Comparison of ENCODE assay signal across 8 cellular contexts in the genomic region with DNA sequence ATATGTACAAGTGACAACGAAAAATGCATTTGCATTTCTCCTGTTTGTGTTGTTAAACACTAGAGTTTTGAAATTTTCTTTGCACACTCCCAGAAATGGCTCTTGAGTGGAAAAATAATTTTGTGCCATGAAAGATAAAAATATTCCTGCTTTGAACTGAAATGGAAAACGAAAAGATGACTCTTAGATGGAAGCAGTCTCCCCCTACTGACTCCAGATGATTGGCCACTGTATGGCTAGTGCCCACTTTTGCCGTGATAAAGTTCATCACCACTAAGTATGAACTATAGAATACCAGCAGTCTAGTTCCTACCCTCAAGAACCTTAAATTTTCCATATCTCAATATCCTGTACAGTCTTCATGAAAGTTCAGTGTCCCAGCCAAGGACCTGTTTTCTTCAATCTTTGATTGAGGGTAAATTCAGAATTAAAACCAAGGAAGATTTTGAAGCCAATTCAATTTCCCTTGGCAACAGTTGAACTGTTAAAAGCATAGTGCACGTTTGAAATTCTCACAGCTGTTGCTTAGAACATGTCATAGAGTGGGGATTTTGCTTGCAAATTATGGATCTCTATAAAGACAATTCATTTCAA. TPM values are rescaled to one million over a fixed set of nuclear protein-coding genes. Genes with fewer than 3 reads are reported as not detected.
DNase-seq lines count a peak whose midpoint lies in the region; ATAC-seq and TF ChIP-seq lines count a peak whose summit lies in the region.

No MANE protein-coding gene starts in this region.

- H3K4me1 ChIP-seq in Karpas-422 (ENCODE audit: low read length) (peaks cover 31% of the 10 kb centered on the region), mesenchymal stem cell (ENCODE audit: control insufficient read depth, insufficient read depth, low read depth, low read length) (no peaks in the 10 kb centered on the region)

- no peak overlapping the region for H2BK120ac ChIP-seq in mesenchymal stem cell (ENCODE audit: low read depth, low read length)

- in situ Hi-C loops in astrocyte of the spinal cord (cut with HindIII; ENCODE audit: low sequenced_read_pairs): no loop called here

- H3K18ac ChIP-seq in mesenchymal stem cell (ENCODE audit: low read depth in 1 of 2, low read length in 2 of 2): no peak overlapping the region

- WGBS in mesenchymal stem cell: 95% methylated on average over 4 of the region's 4 CpGs

- H2AK5ac ChIP-seq in mesenchymal stem cell (ENCODE audit: low read length, severe bottlenecking): no peak overlapping the region

- H3K23ac ChIP-seq in mesenchymal stem cell (ENCODE audit: low read length in 2 of 2): no peak overlapping the region

- H4K91ac ChIP-seq in mesenchymal stem cell (ENCODE audit: low read length): no peak overlapping the region

- peaks cover 36% of the 10 kb centered on the region for H3K79me2 ChIP-seq in Karpas-422 (ENCODE audit: low read length)

- no peaks in the 10 kb centered on the region for H3K27me3 ChIP-seq in Karpas-422 (ENCODE audit: low read length)
- H3K27me3 ChIP-seq in mesenchymal stem cell (ENCODE audit: control insufficient read depth in 1 of 2, insufficient read depth in 1 of 2, low read length in 2 of 2): no peaks in the 10 kb centered on the region

- H3K4me3 ChIP-seq in Karpas-422 (ENCODE audit: low read length) (peak overlapping the region; percentile 95), astrocyte of the spinal cord (ENCODE audit: low read depth, low read length) (peak overlapping the region; percentile 99), mesenchymal stem cell (ENCODE audit: insufficient read depth in 1 of 2, low read depth in 1 of 2, low read length in 2 of 2) (peak overlapping the region in 1 of 2 experiments; percentile 99)

- no peak overlapping the region for H2BK15ac ChIP-seq in mesenchymal stem cell (ENCODE audit: low read depth, poor library complexity, severe bottlenecking)

- H3K4me2 ChIP-seq in Karpas-422 (ENCODE audit: low read depth, low read length, poor library complexity, severe bottlenecking) (peak overlapping the region; percentile 64), mesenchymal stem cell (ENCODE audit: low read length, poor library complexity, severe bottlenecking) (no peak overlapping the region)

- H3K79me1 ChIP-seq in mesenchymal stem cell (replicated peaks; ENCODE audit: low read length, poor library complexity, severe bottlenecking): peaks cover 7% of the 10 kb centered on the region

- no peak overlapping the region for H4K8ac ChIP-seq in mesenchymal stem cell (ENCODE audit: low read length)

- H2BK12ac ChIP-seq in mesenchymal stem cell (ENCODE audit: low read length in 2 of 2): no peak overlapping the region

- H2AFZ ChIP-seq in Karpas-422 (ENCODE audit: low read length) (no peak overlapping the region), mesenchymal stem cell (ENCODE audit: low read depth, low read length) (no peak overlapping the region)

- H3K9ac ChIP-seq in Karpas-422 (ENCODE audit: low read length) (peak overlapping the region; percentile 83), mesenchymal stem cell (ENCODE audit: low read length) (peak overlapping the region; percentile 97)

- no peak overlapping the region for H3K14ac ChIP-seq in mesenchymal stem cell (ENCODE audit: low read length in 2 of 2)

- TF ChIP-seq CTCF in astrocyte of the spinal cord (IDR thresholded peaks at IDR 0.05; ENCODE audit: low read depth, low read length): peak; percentile 72

- H3K36me3 ChIP-seq in Karpas-422 (ENCODE audit: insufficient read depth, low read length) (peaks cover under 1% of the 10 kb centered on the region), mesenchymal stem cell (ENCODE audit: control insufficient read depth in 1 of 2, insufficient read depth in 2 of 2, low read depth in 1 of 2, low read length in 2 of 2) (peaks cover 1 to 5% of the 10 kb centered on the region in 2 experiments)

- peak; percentile 46 for DNase-seq in EH (ENCODE audit: low read depth)
- peak; percentile 72 for DNase-seq in Karpas-422
- DNase-seq in astrocyte of the spinal cord (ENCODE audit: low read depth, low spot score): peak; percentile 36
- peak; percentile 22 for DNase-seq in mesenchymal stem cell
- no peak for DNase-seq in activated gamma-delta T cell treated with Interleukin-2 at 50 U/mL for 16 hours
- no peak for DNase-seq in stimulated activated CD4-positive, alpha-beta T cell treated with anti-CD3 and anti-CD28 coated beads, Interleukin-4, amount 100 ng/mL, for 1 hour

- no peaks in the 10 kb centered on the region for H3K9me2 ChIP-seq in Karpas-422 (replicated peaks; ENCODE audit: insufficient read depth, low read length)

- peaks cover 14% of the 10 kb centered on the region; the same call in 1 of the 2 replicates for H4K20me1 ChIP-seq in Karpas-422 (ENCODE audit: insufficient read depth, low read depth, low read length)

- H3K9me3 ChIP-seq in Karpas-422 (ENCODE audit: low read length): no peaks in the 10 kb centered on the region
- H3K9me3 ChIP-seq in mesenchymal stem cell (ENCODE audit: control insufficient read depth, low read length): no peaks in the 10 kb centered on the region

- no peak overlapping the region for H2BK5ac ChIP-seq in mesenchymal stem cell (ENCODE audit: low read depth, low read length, poor library complexity, severe bottlenecking)

- H3K4ac ChIP-seq in mesenchymal stem cell (ENCODE audit: low read depth in 1 of 2, low read length in 2 of 2): no peak overlapping the region

- H3K27ac ChIP-seq in Karpas-422 (ENCODE audit: low read length) (peak overlapping the region; percentile 80; the same call in 1 of the 2 replicates), mesenchymal stem cell (ENCODE audit: low read length, poor library complexity, severe bottlenecking) (no peak overlapping the region)

- no peak for ATAC-seq in HG03520 (IDR thresholded peaks at IDR 0.05; ENCODE audit: unreplicated experiment)
- no peak for ATAC-seq in GM21619 (IDR thresholded peaks at IDR 0.05; ENCODE audit: unreplicated experiment)

RNA-seq across cellular contexts. Expression of a gene that starts 1.6 kb away (rescaled TPM):
- total RNA-seq in Karpas-422 (2014; rRNA removed; shearing (Covaris generic); ENCODE audit: low replicate concordance): 25.6 and 58.3 TPM in 2 replicates
- polyA plus RNA-seq in mesenchymal stem cell (2013, experiment 1 of 2): 26.6 TPM
- polyA plus RNA-seq in mesenchymal stem cell (2013, experiment 2 of 2): 27.2 TPM

Comparison
In these comparisons a context has a peak if more than half of its experiments do, and no peak if none do; other contexts are left out.
1. DNase-seq: peak in EH (single experiment), Karpas-422 (single experiment), astrocyte of the spinal cord (single experiment) and mesenchymal stem cell (single experiment); none in activated gamma-delta T cell treated with Interleukin-2 at 50 U/mL for 16 hours (single experiment) and stimulated activated CD4-positive, alpha-beta T cell treated with anti-CD3 and anti-CD28 coated beads, Interleukin-4, amount 100 ng/mL, for 1 hour (single experiment).